In genomic region chr17:32692179-32692578, GRCh38 we compare ENCODE assay signal across 26 cellular contexts.
"Had no signal": no experiment of that assay in that cellular context is flagged by ENCODE, and none has a peak within 500 bp of the region (broad histone marks: within the 10 kb centered on the region; RNA-seq: fewer than 3 reads in every experiment).

No MANE protein-coding gene starts in this region.

- H3K36me3 ChIP-seq: left lung, lower lobe of right lung, pancreas, right lobe of liver, tibial nerve, uterus had no signal

- H3K9me3 ChIP-seq: left lung, lower lobe of right lung, pancreas, psoas muscle, right lobe of liver, tibial nerve, uterus had no signal

- H3K27ac Mint-ChIP-seq: naive thymus-derived CD8-positive, alpha-beta T cell; stimulated activated memory B cell treated with anti-CD40 and anti-IgM and Interleukin-4, amounts not matched to agents 10 μg/mL and 1 μg/mL and 100 μg/mL, for 72 hours; stimulated activated naive CD8-positive, alpha-beta T cell treated with anti-CD3 and anti-CD28 coated beads, Interleukin-15, amount 100 ng/mL, for 72 hours; type B pancreatic cell had no signal

- ATAC-seq: left colon; left lung; lower lobe of right lung; naive thymus-derived CD8-positive, alpha-beta T cell; pancreas; psoas muscle; right lobe of liver; stimulated activated memory B cell treated with anti-CD40 and anti-IgM and Interleukin-4, amounts not matched to agents 10 μg/mL and 1 μg/mL and 100 μg/mL, for 72 hours; stimulated activated naive CD8-positive, alpha-beta T cell treated with anti-CD3 and anti-CD28 coated beads, Interleukin-15, amount 100 ng/mL, for 72 hours had no signal

- DNase-seq: hippocampal formation; kidney; left colon; left lung; lower lobe of right lung; mammary epithelial cell; mesenchymal stem cell; naive thymus-derived CD8-positive, alpha-beta T cell; nucleus accumbens; pancreas; psoas muscle; right lobe of liver; stimulated activated CD4-positive, alpha-beta T cell treated with anti-CD3 and anti-CD28 coated beads, Interleukin-1b, Interleukin-23, amount 100 ng/mL, for 48 hours; stimulated activated CD4-positive, alpha-beta T cell treated with anti-CD3 and anti-CD28 coated beads, Interleukin-2, amount 100 ng/mL, for 48 hours; stimulated activated CD4-positive, alpha-beta T cell treated with anti-CD3 and anti-CD28 coated beads, Interleukin-4, amount 100 ng/mL, for 4 hours; stimulated activated CD8-positive, alpha-beta memory T cell treated with anti-CD3 and anti-CD28 coated beads, Interleukin-4, amount 100 ng/mL, for 48 hours; stimulated activated naive CD4-positive, alpha-beta T cell treated with Interleukin-2 at 50 U/mL for 16 hours; stimulated activated naive CD8-positive, alpha-beta T cell treated with anti-CD3 and anti-CD28 coated beads, Interleukin-15, amount 100 ng/mL, for 72 hours; substantia nigra; uterus had no signal

- H3K4me1 Mint-ChIP-seq: stimulated activated memory B cell treated with anti-CD40 and anti-IgM and Interleukin-4, amounts not matched to agents 10 μg/mL and 1 μg/mL and 100 μg/mL, for 72 hours; stimulated activated naive CD8-positive, alpha-beta T cell treated with anti-CD3 and anti-CD28 coated beads, Interleukin-15, amount 100 ng/mL, for 72 hours had no signal

- H3K27me3 ChIP-seq: left lung, pancreas, right lobe of liver, tibial nerve, uterus had no signal

- FAIRE-seq: islet of Langerhans, kidney, pancreas had no signal

- H3K4me3 Mint-ChIP-seq: naive thymus-derived CD8-positive, alpha-beta T cell; neural crest cell; stimulated activated memory B cell treated with anti-CD40 and anti-IgM and Interleukin-4, amounts not matched to agents 10 μg/mL and 1 μg/mL and 100 μg/mL, for 72 hours; stimulated activated naive CD8-positive, alpha-beta T cell treated with anti-CD3 and anti-CD28 coated beads, Interleukin-15, amount 100 ng/mL, for 72 hours; type B pancreatic cell had no signal

- H3K4me3 ChIP-seq: left lung, lower lobe of right lung, pancreas, psoas muscle, right lobe of liver, smooth muscle cell, tibial nerve, uterus had no signal

- H3K4me2 ChIP-seq: smooth muscle cell had no signal

- H3K4me1 ChIP-seq: left lung, lower lobe of right lung, pancreas, psoas muscle, right lobe of liver, tibial nerve, uterus had no signal

- H3K27me3 Mint-ChIP-seq: stimulated activated memory B cell treated with anti-CD40 and anti-IgM and Interleukin-4, amounts not matched to agents 10 μg/mL and 1 μg/mL and 100 μg/mL, for 72 hours; stimulated activated naive CD8-positive, alpha-beta T cell treated with anti-CD3 and anti-CD28 coated beads, Interleukin-15, amount 100 ng/mL, for 72 hours; type B pancreatic cell had no signal

- H3K9me3 Mint-ChIP-seq: stimulated activated memory B cell treated with anti-CD40 and anti-IgM and Interleukin-4, amounts not matched to agents 10 μg/mL and 1 μg/mL and 100 μg/mL, for 72 hours; stimulated activated naive CD8-positive, alpha-beta T cell treated with anti-CD3 and anti-CD28 coated beads, Interleukin-15, amount 100 ng/mL, for 72 hours had no signal

- H3K36me3 Mint-ChIP-seq: type B pancreatic cell had no signal

- H3K27ac ChIP-seq: left lung, lower lobe of right lung, pancreas, psoas muscle, right lobe of liver, tibial nerve, uterus had no signal
